Comparison of ENCODE assay signal across 31 cellular contexts in genomic region chr2:144925886-144926285, GRCh38.
"Had no signal": no experiment of that assay in that cellular context is flagged by ENCODE, and none has a peak within 500 bp of the region (broad histone marks: within the 10 kb centered on the region; RNA-seq: fewer than 3 reads in every experiment).

No MANE protein-coding gene starts in this region.

- H3K27ac ChIP-seq: adrenal gland, body of pancreas, esophagus muscularis mucosa, foreskin keratinocyte, gastrocnemius medialis, heart left ventricle had no signal

- H3K4me3 ChIP-seq: adrenal gland, body of pancreas, esophagus muscularis mucosa, gastrocnemius medialis, heart left ventricle had no signal

- H3K36me3 ChIP-seq: adrenal gland, esophagus muscularis mucosa, gastrocnemius medialis, heart left ventricle had no signal

- H3K27me3 ChIP-seq: adrenal gland, body of pancreas, esophagus muscularis mucosa, foreskin keratinocyte, gastrocnemius medialis, heart left ventricle had no signal

- H3K4me1 ChIP-seq: adrenal gland, body of pancreas, esophagus muscularis mucosa, foreskin keratinocyte, gastrocnemius medialis had no signal

- DNase-seq: activated CD4-positive, alpha-beta memory T cell treated with anti-CD3 and anti-CD28 coated beads for 36 hours; activated CD4-positive, alpha-beta T cell treated with anti-CD3 and anti-CD28 coated beads for 36 hours; activated CD4-positive, alpha-beta T cell treated with anti-CD3 and anti-CD28 coated beads, Interleukin-2, amount 10 ng/mL, durations not matched to agents 24 days and 14 days; activated CD4-positive, CD25-positive, alpha-beta regulatory T cell; activated CD4-positive, CD25-positive, alpha-beta regulatory T cell treated with anti-CD3 and anti-CD28 coated beads, Interleukin-2, amount 50 U/mL, for 72 hours; activated CD8-positive, alpha-beta memory T cell treated with anti-CD3 and anti-CD28 coated beads, Interleukin-2, amount 10 ng/mL, durations not matched to agents 7 days and 5 days; activated CD8-positive, alpha-beta memory T cell treated with anti-CD3 and anti-CD28 coated beads, Interleukin-2, amount 50 U/mL, for 4 hours; activated CD8-positive, alpha-beta T cell treated with anti-CD3 and anti-CD28 coated beads, Interleukin-2, amount 10 ng/mL, durations not matched to agents 7 days and 5 days; activated effector memory CD4-positive, alpha-beta T cell treated with anti-CD3 and anti-CD28 coated beads, Interleukin-2, amount 50 U/mL, for 16 hours; activated naive CD4-positive, alpha-beta T cell treated with anti-CD3 and anti-CD28 coated beads for 36 hours; activated naive CD8-positive, alpha-beta T cell treated with anti-CD3 and anti-CD28 coated beads for 36 hours; activated naive CD8-positive, alpha-beta T cell treated with anti-CD3 and anti-CD28 coated beads, Interleukin-2, amount 50 U/mL, for 24 hours; activated T-cell treated with anti-CD3 and anti-CD28 coated beads, Interleukin-2, amount 50 U/mL, for 1 hour; activated T-cell treated with anti-CD3 and anti-CD28 coated beads, Interleukin-2, amount 50 U/mL, for 48 hours; adrenal gland; amygdala; aorta; body of pancreas; caudate nucleus; cortex of kidney; dermis blood vessel endothelial cell; effector CD4-positive, alpha-beta T cell; effector memory CD8-positive, alpha-beta T cell; erythroblast; foreskin keratinocyte; gastrocnemius medialis; glutamatergic neuron; heart left ventricle; T1000 had no signal

- FAIRE-seq: colon had no signal

- ATAC-seq: activated CD4-positive, alpha-beta T cell treated with anti-CD3 and anti-CD28 coated beads for 36 hours; activated CD8-positive, alpha-beta memory T cell treated with anti-CD3 and anti-CD28 coated beads, Interleukin-2, amount 10 ng/mL, durations not matched to agents 7 days and 5 days; activated CD8-positive, alpha-beta T cell treated with anti-CD3 and anti-CD28 coated beads, Interleukin-2, amount 10 ng/mL, durations not matched to agents 7 days and 5 days; activated naive CD8-positive, alpha-beta T cell treated with anti-CD3 and anti-CD28 coated beads, Interleukin-2, amount 50 U/mL, for 24 hours; body of pancreas; effector memory CD8-positive, alpha-beta T cell; foreskin keratinocyte; gastrocnemius medialis; heart left ventricle had no signal

- H3K9me3 ChIP-seq: adrenal gland, body of pancreas, gastrocnemius medialis had no signal
